Comparison of ENCODE assay signal across 8 cellular contexts in the genomic region with DNA sequence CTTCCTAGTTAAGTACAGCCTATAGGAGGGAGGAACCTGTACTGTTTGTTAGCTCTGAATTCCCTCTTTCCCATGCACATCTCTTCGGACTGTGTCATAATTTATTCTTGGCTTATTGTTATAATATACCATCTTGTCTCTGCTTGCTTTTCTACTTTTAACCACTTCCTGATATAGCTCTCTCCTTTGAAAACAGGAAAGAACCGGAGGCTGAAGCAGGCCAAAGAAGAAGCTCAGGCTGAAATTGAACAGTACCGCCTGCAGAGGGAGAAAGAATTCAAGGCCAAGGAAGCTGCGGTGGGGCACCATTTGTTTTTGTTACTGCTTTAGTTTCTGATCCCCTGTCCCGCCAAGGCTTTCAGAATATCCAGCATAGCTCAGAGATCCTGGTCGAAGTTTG. TPM values are rescaled to one million over a fixed set of nuclear protein-coding genes. Genes with fewer than 3 reads are reported as not detected.
DNase-seq lines count a peak whose midpoint lies in the region; ATAC-seq lines count a peak whose summit lies in the region.

No MANE protein-coding gene starts in this region.

- peaks cover 8 to 59% (median 47%) of the 10 kb centered on the region in 5 donors for H3K36me3 Mint-ChIP-seq in naive thymus-derived CD4-positive, alpha-beta T cell

- CTCF ChIA-PET in naive thymus-derived CD4-positive, alpha-beta T cell (lab: Charles Lee) = interaction anchor here (0.6 to 3.3 kb wide), 25 partner anchors 8 to 226 kb away, joined by 3 to 97 read pairs (median 5); a partner anchor contains a TSS

- peaks cover 60 to 93% (median 72%) of the 10 kb centered on the region in 7 donors for H3K4me1 Mint-ChIP-seq in naive thymus-derived CD4-positive, alpha-beta T cell

- H3K36me3 ChIP-seq in H7 (replicated peaks; ENCODE audit: control insufficient read depth, insufficient read depth, low read length) = peaks cover 16% of the 10 kb centered on the region
- peaks cover 6 to 44% (median 19%) of the 10 kb centered on the region in 3 experiments for H3K36me3 ChIP-seq in naive thymus-derived CD4-positive, alpha-beta T cell (ENCODE audit: control insufficient read depth in 2 of 3, insufficient read depth in 3 of 3, low read length in 3 of 3)

- H3K4me3 Mint-ChIP-seq in naive thymus-derived CD4-positive, alpha-beta T cell = peak overlapping the region; percentile 79 to 98 (median 81)

- peak overlapping the region; percentile 49 to 100 (median 89) for H3K27ac Mint-ChIP-seq in naive thymus-derived CD4-positive, alpha-beta T cell

- H3K4me3 ChIP-seq in H7 (ENCODE audit: insufficient read depth, low read depth, low read length) = no peak overlapping the region
- H3K4me3 ChIP-seq in naive thymus-derived CD4-positive, alpha-beta T cell (ENCODE audit: low read length) = peak overlapping the region; percentile 25

- H3K27ac ChIP-seq in cingulate gyrus (ENCODE audit: low read depth, low read length) = peak overlapping the region; percentile 29
- H3K27ac ChIP-seq in naive thymus-derived CD4-positive, alpha-beta T cell (ENCODE audit: low read depth, low read length) = peak overlapping the region; percentile 70

- peak; percentile 68 for ATAC-seq in naive thymus-derived CD4-positive, alpha-beta T cell
- ATAC-seq in HG02938 (IDR thresholded peaks at IDR 0.05; ENCODE audit: unreplicated experiment) (no peak), HG03039 (IDR thresholded peaks at IDR 0.05; ENCODE audit: unreplicated experiment) (no peak), GM21737 (IDR thresholded peaks at IDR 0.05; ENCODE audit: unreplicated experiment) (no peak)

- H3K9me3 ChIP-seq in naive thymus-derived CD4-positive, alpha-beta T cell (ENCODE audit: control insufficient read depth in 2 of 3, low read length in 3 of 3) = no peaks in the 10 kb centered on the region

- peaks cover 0 to 4% (median 0%) of the 10 kb centered on the region in 11 donors for H3K9me3 Mint-ChIP-seq in naive thymus-derived CD4-positive, alpha-beta T cell

- peaks cover 41 to 47% of the 10 kb centered on the region in 2 donors for H3K4me1 ChIP-seq in naive thymus-derived CD4-positive, alpha-beta T cell (ENCODE audit: control insufficient read depth in 2 of 2, insufficient read depth in 2 of 2, low read length in 2 of 2)

- intact Hi-C loops in naive thymus-derived CD4-positive, alpha-beta T cell (cut with micrococcal nuclease) = loop anchor here (1.0 to 5.0 kb wide), 9 partner anchors 19 to 194 kb away; a partner anchor contains a TSS

- no peaks in the 10 kb centered on the region for H3K27me3 ChIP-seq in H7 (ENCODE audit: control insufficient read depth, insufficient read depth, low read length)
- no peaks in the 10 kb centered on the region for H3K27me3 ChIP-seq in naive thymus-derived CD4-positive, alpha-beta T cell (ENCODE audit: control insufficient read depth in 2 of 2, insufficient read depth in 2 of 2, low read length in 2 of 2)

- POLR2A ChIA-PET in naive thymus-derived CD4-positive, alpha-beta T cell (lab: Charles Lee) = interaction anchor here (0.5 to 11.8 kb wide), 17 partner anchors 9 to 229 kb away, joined by 3 to 329 read pairs (median 5); a partner anchor contains a TSS

- DNase-seq in H7 (peak; percentile 53), UCSD-AML1 (lab: John Stamatoyannopoulos, UW; ENCODE audit: unreplicated experiment) (peak; percentile 41), T1000 (lab: John Stamatoyannopoulos, UW) (no peak)
- peak; percentile 17 to 86 (median 78) for DNase-seq in naive thymus-derived CD4-positive, alpha-beta T cell

- H3K27me3 Mint-ChIP-seq in naive thymus-derived CD4-positive, alpha-beta T cell = peaks cover 0 to 2% (median 0%) of the 10 kb centered on the region in 5 donors

RNA-seq across cellular contexts. Expression of a gene that starts 4.8 kb away (rescaled TPM):
- 152 and 158 TPM in 2 replicates for total RNA-seq in H7 (2014; rRNA removed; shearing (Covaris generic))
- total RNA-seq in naive thymus-derived CD4-positive, alpha-beta T cell = 100 to 1,000 TPM in 3 of 5 experiments, 10 to 100 TPM in 2; 86.2 to 136 (median 130) TPM
- 100 to 1,000 TPM; 256 to 372 TPM for polyA plus RNA-seq in naive thymus-derived CD4-positive, alpha-beta T cell

RNA-seq across cellular contexts. Expression of a gene that starts 18.7 kb away (rescaled TPM):
- total RNA-seq in H7 (2014; rRNA removed; shearing (Covaris generic)) = 7.2 and 9.0 TPM in 2 replicates
- 10 to 100 TPM; 15.7 to 21.7 (median 19.8) TPM for total RNA-seq in naive thymus-derived CD4-positive, alpha-beta T cell
- 10 to 100 TPM in 1 of 2 donors, 1 to 10 TPM in 1; 8.0 to 11.6 TPM for polyA plus RNA-seq in naive thymus-derived CD4-positive, alpha-beta T cell
